In the genomic region with DNA sequence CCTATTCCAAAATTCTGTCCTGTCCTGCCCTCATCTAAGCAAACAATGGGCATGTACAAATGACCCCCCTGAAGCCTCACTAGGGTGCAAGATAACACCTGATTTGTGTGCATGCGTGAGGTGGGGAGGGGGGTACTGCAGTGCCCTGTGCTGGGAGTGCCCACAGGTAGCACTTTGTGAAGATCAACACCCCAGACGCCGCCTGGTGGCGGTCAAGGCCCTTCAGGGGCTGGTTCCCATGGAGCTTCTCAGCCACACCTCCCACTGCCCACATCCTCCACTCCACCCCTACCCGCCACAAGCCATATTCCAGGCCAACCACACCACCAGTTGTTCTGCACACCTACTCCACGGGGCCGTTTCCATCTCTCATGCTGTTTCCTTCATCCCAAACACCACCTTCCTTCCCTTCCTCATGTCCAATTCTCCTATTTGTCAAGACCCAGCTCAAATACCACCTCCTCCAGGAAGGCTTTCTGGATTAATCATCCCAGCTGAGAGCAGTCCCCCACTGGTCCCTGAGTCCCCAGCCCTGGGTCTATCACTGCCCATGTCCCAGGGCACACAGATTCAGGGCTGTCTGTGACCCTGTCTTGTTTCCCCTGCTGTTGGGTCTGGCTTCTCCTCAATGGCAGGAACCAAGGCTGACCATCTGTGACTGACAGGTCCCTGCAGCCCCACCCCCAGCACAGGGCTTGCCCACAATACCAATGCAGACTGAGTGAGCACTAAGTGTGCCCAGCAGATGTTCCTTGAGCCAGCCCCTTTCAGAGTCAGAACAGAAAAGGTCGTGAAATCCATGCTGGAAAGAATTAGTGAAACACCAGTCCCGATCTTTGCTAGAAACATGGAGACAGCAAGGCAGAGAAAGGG, we compare ENCODE assay signal across 9 cellular contexts.
DNase-seq lines count a peak whose midpoint lies in the region; ATAC-seq, FAIRE-seq and TF ChIP-seq lines count a peak whose summit lies in the region.
"Had no signal": no experiment of that assay in that cellular context is flagged by ENCODE, and none has a peak within 500 bp of the region (broad histone marks: within the 10 kb centered on the region; RNA-seq: fewer than 3 reads in every experiment).

No MANE protein-coding gene starts in this region.

- FAIRE-seq in urothelium cell line (lab: Jason Lieb, UNC), result no peak

- H3K9me3 Mint-ChIP-seq in H9 (no peaks in the 10 kb centered on the region), glutamatergic neuron (ENCODE audit: unreplicated experiment) (peaks cover 10% of the 10 kb centered on the region)

- no peak for TF ChIP-seq POLR2A in esophagus squamous epithelium (IDR thresholded peaks at IDR 0.05)

- no peaks in the 10 kb centered on the region for H3K79me2 ChIP-seq in H9 (ENCODE audit: insufficient read depth, low read length)

- peaks cover 30 to 39% of the 10 kb centered on the region in 2 experiments for H3K4me1 Mint-ChIP-seq in H9
- H3K4me1 Mint-ChIP-seq in glutamatergic neuron (ENCODE audit: low read depth, unreplicated experiment), result peaks cover 18% of the 10 kb centered on the region

- no peak overlapping the region for H4K91ac ChIP-seq in H9 (ENCODE audit: insufficient read length, low read depth, low read length)

- no peak overlapping the region for H3K9ac ChIP-seq in H9 (ENCODE audit: extremely low read depth, insufficient read length, low read length)

- no peak overlapping the region for H4K5ac ChIP-seq in H9 (ENCODE audit: insufficient read length, low read depth, low read length)

- no peak overlapping the region for H3K56ac ChIP-seq in H9 (ENCODE audit: insufficient read length, low read depth, low read length)

- H3T11ph ChIP-seq in H9 (ENCODE audit: low read length), result no peak overlapping the region

- H3K4me3 Mint-ChIP-seq in H9 (peak overlapping the region in 1 of 2 experiments; percentile 28; a peak in 1 of 5 replicates), glutamatergic neuron (ENCODE audit: unreplicated experiment) (peak overlapping the region; percentile 1)

- no peak overlapping the region for H2AFZ ChIP-seq in H9 (ENCODE audit: low read length)

- H3K27ac ChIP-seq in H9 (ENCODE audit: insufficient read length, low read depth, low read length) (no peak overlapping the region), esophagus squamous epithelium (no peak overlapping the region)
- H3K27ac ChIP-seq: heart left ventricle had no signal

- H3K36me3 ChIP-seq in esophagus squamous epithelium, result no peaks in the 10 kb centered on the region
- H3K36me3 ChIP-seq: heart left ventricle had no signal

- DNase-seq in EL, result peak; percentile 11
- DNase-seq in H9, result peak; percentile 86
- peak; percentile 24 for DNase-seq in SKM-1 (lab: John Stamatoyannopoulos, UW; ENCODE audit: unreplicated experiment)
- peak; percentile 46 for DNase-seq in glutamatergic neuron
- DNase-seq in urothelium cell line (ENCODE audit: low spot score), result peak; percentile 70
- no peak for DNase-seq in ACHN
- DNase-seq in esophagus squamous epithelium (lab: John Stamatoyannopoulos, UW), result no peak
- DNase-seq: heart left ventricle had no signal

- no peak overlapping the region for H2AK5ac ChIP-seq in H9 (ENCODE audit: insufficient read length, low read length)

- no peak overlapping the region for H2BK12ac ChIP-seq in H9 (ENCODE audit: insufficient read length, low read depth, low read length)

- H3K27me3 Mint-ChIP-seq in H9 (ENCODE audit: low read depth) (peaks cover 20% of the 10 kb centered on the region), glutamatergic neuron (ENCODE audit: unreplicated experiment) (peaks cover 7% of the 10 kb centered on the region)

- no peak overlapping the region for H3K18ac ChIP-seq in H9 (ENCODE audit: insufficient read length, low read depth, low read length)

- intact Hi-C loops in esophagus squamous epithelium (cut with DNase I), result no loop called here

- no peaks in the 10 kb centered on the region for H3K9me3 ChIP-seq in H9 (ENCODE audit: control insufficient read depth, low read depth, low read length)
- no peaks in the 10 kb centered on the region for H3K9me3 ChIP-seq in esophagus squamous epithelium
- H3K9me3 ChIP-seq: heart left ventricle had no signal

- no CpG with 5 or more reads among the region's 9 CpGs for WGBS in H9 (ENCODE audit: extremely low coverage, insufficient read length, low lambda C conversion rate)
- WGBS in esophagus squamous epithelium, 2 donors, result 59 to 73% methylated on average over 6 to 8 of the region's 9 CpGs

- H2BK5ac ChIP-seq in H9 (ENCODE audit: insufficient read length, low read length), result no peak overlapping the region

- in situ Hi-C loops in ACHN (cut with HindIII; ENCODE audit: low pct_ligation_motif_present, low pct_unique_long_range_greater_than_20kb, low sequenced_read_pairs), result no loop called here

- no peak overlapping the region for H3K4me3 ChIP-seq in esophagus squamous epithelium
- H3K4me3 ChIP-seq: heart left ventricle had no signal

- no peak overlapping the region for H3K14ac ChIP-seq in H9 (ENCODE audit: insufficient read depth, low read length)

- H2BK120ac ChIP-seq in H9 (ENCODE audit: low read depth, low read length, poor library complexity, severe bottlenecking), result no peak overlapping the region

- no peak overlapping the region for H3K4me2 ChIP-seq in H9 (ENCODE audit: insufficient read depth, insufficient read length, low read length)

- ATAC-seq in GM18873 (IDR thresholded peaks at IDR 0.05; ENCODE audit: low FRiP score, unreplicated experiment), result no peak

- H3K4me1 ChIP-seq in H9 (ENCODE audit: insufficient read depth, low read length), result peaks cover 3% of the 10 kb centered on the region; the same call in 1 of the 2 replicates
- H3K4me1 ChIP-seq in esophagus squamous epithelium, result peaks cover 0 to 8% (median 0%) of the 10 kb centered on the region in 3 donors
- H3K4me1 ChIP-seq: heart left ventricle had no signal

- no peaks in the 10 kb centered on the region for H3K79me1 ChIP-seq in H9 (ENCODE audit: insufficient read depth, low read depth, low read length, poor library complexity, severe bottlenecking)

- H3K4ac ChIP-seq in H9 (ENCODE audit: low read depth, low read length), result no peak overlapping the region

- no peak overlapping the region for H3K23ac ChIP-seq in H9 (ENCODE audit: insufficient read length, low read depth, low read length)

- no peak overlapping the region for H2BK20ac ChIP-seq in H9 (ENCODE audit: low read depth, low read length, poor library complexity, severe bottlenecking)

- peak; percentile 75 for TF ChIP-seq CTCF in H9 (conservative IDR thresholded peaks at IDR 0.05)
- peak; percentile 20 for TF ChIP-seq CTCF in glutamatergic neuron (IDR thresholded peaks at IDR 0.05; ENCODE audit: partially characterized antibody, unreplicated experiment)
- TF ChIP-seq CTCF in esophagus squamous epithelium (IDR thresholded peaks at IDR 0.05), result no peak

- H3K27ac Mint-ChIP-seq in H9, result no peak overlapping the region
- no peak overlapping the region for H3K27ac Mint-ChIP-seq in glutamatergic neuron (ENCODE audit: unreplicated experiment)

- H3K36me3 Mint-ChIP-seq in H9 (ENCODE audit: insufficient read depth in 1 of 3, low read depth in 3 of 3) (no peaks in the 10 kb centered on the region), glutamatergic neuron (ENCODE audit: unreplicated experiment) (no peaks in the 10 kb centered on the region)

- H2BK15ac ChIP-seq in H9 (ENCODE audit: low read depth, low read length), result no peak overlapping the region

- H4K8ac ChIP-seq in H9 (replicated peaks; ENCODE audit: insufficient read length, low read depth, low read length), result no peak overlapping the region

- H3K23me2 ChIP-seq in H9 (ENCODE audit: insufficient read length, low read depth, low read length, poor library complexity, severe bottlenecking), result no peaks in the 10 kb centered on the region

- H4K20me1 ChIP-seq in H9 (ENCODE audit: control insufficient read depth, insufficient read depth, insufficient read length), result no peaks in the 10 kb centered on the region

- no peaks in the 10 kb centered on the region for H3K27me3 ChIP-seq in H9 (ENCODE audit: insufficient read depth, low read length)
- H3K27me3 ChIP-seq in esophagus squamous epithelium, result peaks cover 0 to 53% (median 0%) of the 10 kb centered on the region in 4 donors

Comparison
In these comparisons a context has a peak if more than half of its experiments do, and no peak if none do; other contexts are left out.
1. DNase-seq: peak in EL (single experiment), H9 (single experiment), SKM-1 (single experiment), glutamatergic neuron (single experiment) and urothelium cell line (single experiment); none in ACHN (single experiment) and esophagus squamous epithelium (single experiment).
2. CTCF ChIP-seq: peak in H9 (single experiment) and glutamatergic neuron (single experiment); none in esophagus squamous epithelium (0 of 6).